ENCODE assay signal across 8 cellular contexts in the genomic region with DNA sequence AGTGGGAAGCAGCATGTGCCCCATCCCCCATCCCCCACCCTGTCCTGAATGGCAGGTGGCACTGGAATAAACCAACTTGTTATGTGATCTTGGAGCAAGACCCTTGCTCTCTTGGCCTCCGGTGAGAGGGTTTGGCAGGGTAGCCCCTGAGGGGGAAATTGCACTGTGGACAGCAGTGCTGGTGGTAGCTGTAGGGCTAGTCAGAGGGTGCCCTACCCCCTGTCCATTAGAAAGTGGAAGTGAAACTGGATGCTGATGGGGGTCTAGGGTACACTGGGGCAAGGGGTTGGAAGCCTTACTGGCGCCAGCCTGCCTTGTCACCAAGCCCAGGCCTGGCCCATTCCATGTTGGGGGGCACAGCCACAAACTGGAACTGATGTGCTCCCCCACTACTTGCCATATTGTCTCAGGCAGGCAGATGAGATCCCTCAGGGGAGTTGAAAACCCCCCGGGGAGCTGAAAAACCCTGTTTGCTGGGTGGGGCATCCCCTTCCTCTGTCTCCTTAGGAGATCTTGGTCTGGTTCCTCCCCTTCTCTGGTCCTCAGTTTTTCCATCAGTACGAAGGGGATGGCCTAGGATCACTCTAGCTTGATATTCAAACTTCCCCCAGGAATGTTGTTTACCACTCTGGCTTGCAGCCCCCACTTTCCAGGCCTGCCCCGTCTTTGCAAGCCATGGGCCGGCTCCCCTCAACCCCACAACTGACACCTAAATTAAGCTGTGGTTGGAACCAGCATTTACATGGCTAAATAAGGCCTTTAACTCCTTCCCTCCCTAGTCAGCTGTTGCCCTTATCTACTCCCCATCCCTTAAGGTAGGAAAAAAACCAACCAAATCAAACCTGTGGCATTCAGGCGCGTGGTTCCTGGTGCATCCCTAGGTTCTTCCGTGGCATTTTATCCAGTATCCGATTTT. TPM values are rescaled to one million over a fixed set of nuclear protein-coding genes. Genes with fewer than 3 reads are reported as not detected.
DNase-seq lines count a peak whose midpoint lies in the region; ATAC-seq and TF ChIP-seq lines count a peak whose summit lies in the region.

No MANE protein-coding gene starts in this region.

- no peaks in the 10 kb centered on the region for H3K9me3 Mint-ChIP-seq in stimulated activated naive CD8-positive, alpha-beta T cell treated with anti-CD3 and anti-CD28 coated beads, Interleukin-15, amount 100 ng/mL, for 72 hours
- no peaks in the 10 kb centered on the region for H3K9me3 Mint-ChIP-seq in activated naive CD4-positive, alpha-beta T cell treated with anti-CD3 and anti-CD28 coated beads, Interleukin-2, amount 10 ng/mL, durations not matched to agents 7 days and 5 days

- peak overlapping the region; percentile 40 to 87 (median 64) for H3K4me3 ChIP-seq in esophagus squamous epithelium

- 25 to 79% methylated on average over 4 to 8 of the region's 10 CpGs for WGBS in esophagus squamous epithelium, 2 donors

- ATAC-seq in GM19395 (IDR thresholded peaks at IDR 0.05; ENCODE audit: unreplicated experiment) (peak; percentile 47), HG03342 (IDR thresholded peaks at IDR 0.05; ENCODE audit: unreplicated experiment) (peak; percentile 49)
- ATAC-seq in stimulated activated naive CD8-positive, alpha-beta T cell treated with anti-CD3 and anti-CD28 coated beads, Interleukin-15, amount 100 ng/mL, for 72 hours = no peak

- no peaks in the 10 kb centered on the region for H3K36me3 ChIP-seq in esophagus squamous epithelium

- CTCF ChIA-PET in activated naive CD4-positive, alpha-beta T cell treated with anti-CD3 and anti-CD28 coated beads, Interleukin-2, amount 10 ng/mL, durations not matched to agents 7 days and 5 days (lab: Charles Lee) = interaction anchor here (1.3 kb wide), 1 partner anchor 18 kb away, joined by 3 read pairs; no protein-coding TSS in a partner anchor

- DNase-seq in esophagus squamous epithelium (lab: John Stamatoyannopoulos, UW) (no peak), activated gamma-delta T cell (lab: John Stamatoyannopoulos, UW) (no peak), NCI-H128 (lab: John Stamatoyannopoulos, UW; ENCODE audit: unreplicated experiment) (no peak)
- DNase-seq in stimulated activated naive CD8-positive, alpha-beta T cell treated with anti-CD3 and anti-CD28 coated beads, Interleukin-15, amount 100 ng/mL, for 72 hours = no peak
- DNase-seq in activated naive CD4-positive, alpha-beta T cell treated with anti-CD3 and anti-CD28 coated beads, Interleukin-2, amount 10 ng/mL, durations not matched to agents 7 days and 5 days = no peak
- DNase-seq in activated CD4-positive, alpha-beta T cell treated with anti-CD3 and anti-CD28 coated beads, Interleukin-2, amount 50 U/mL, for 4 hours = no peak

- peaks cover 34% of the 10 kb centered on the region for H3K27me3 Mint-ChIP-seq in stimulated activated naive CD8-positive, alpha-beta T cell treated with anti-CD3 and anti-CD28 coated beads, Interleukin-15, amount 100 ng/mL, for 72 hours
- peaks cover 61% of the 10 kb centered on the region for H3K27me3 Mint-ChIP-seq in activated naive CD4-positive, alpha-beta T cell treated with anti-CD3 and anti-CD28 coated beads, Interleukin-2, amount 10 ng/mL, durations not matched to agents 7 days and 5 days

- H3K4me1 Mint-ChIP-seq in stimulated activated naive CD8-positive, alpha-beta T cell treated with anti-CD3 and anti-CD28 coated beads, Interleukin-15, amount 100 ng/mL, for 72 hours = peaks cover 19% of the 10 kb centered on the region
- H3K4me1 Mint-ChIP-seq in activated naive CD4-positive, alpha-beta T cell treated with anti-CD3 and anti-CD28 coated beads, Interleukin-2, amount 10 ng/mL, durations not matched to agents 7 days and 5 days = peaks cover 10% of the 10 kb centered on the region

- no peaks in the 10 kb centered on the region for H3K9me3 ChIP-seq in esophagus squamous epithelium

- H3K36me3 Mint-ChIP-seq in activated naive CD4-positive, alpha-beta T cell treated with anti-CD3 and anti-CD28 coated beads, Interleukin-2, amount 10 ng/mL, durations not matched to agents 7 days and 5 days = no peaks in the 10 kb centered on the region

- H3K27me3 ChIP-seq in esophagus squamous epithelium = peaks cover 0 to 7% (median 0%) of the 10 kb centered on the region in 4 donors

- H3K27ac Mint-ChIP-seq in stimulated activated naive CD8-positive, alpha-beta T cell treated with anti-CD3 and anti-CD28 coated beads, Interleukin-15, amount 100 ng/mL, for 72 hours = no peak overlapping the region
- H3K27ac Mint-ChIP-seq in activated naive CD4-positive, alpha-beta T cell treated with anti-CD3 and anti-CD28 coated beads, Interleukin-2, amount 10 ng/mL, durations not matched to agents 7 days and 5 days = no peak overlapping the region

- H3K4me1 ChIP-seq in esophagus squamous epithelium = peaks cover 11 to 83% (median 62%) of the 10 kb centered on the region in 3 donors

- H3K27ac ChIP-seq in esophagus squamous epithelium = peak overlapping the region; percentile 76 to 96 (median 85)

- intact Hi-C loops in esophagus squamous epithelium (cut with DNase I) = no loop called here

- H3K4me3 Mint-ChIP-seq in stimulated activated naive CD8-positive, alpha-beta T cell treated with anti-CD3 and anti-CD28 coated beads, Interleukin-15, amount 100 ng/mL, for 72 hours = peak overlapping the region; percentile 9 to 11
- no peak overlapping the region for H3K4me3 Mint-ChIP-seq in activated naive CD4-positive, alpha-beta T cell treated with anti-CD3 and anti-CD28 coated beads, Interleukin-2, amount 10 ng/mL, durations not matched to agents 7 days and 5 days

- TF ChIP-seq CTCF in esophagus squamous epithelium (IDR thresholded peaks at IDR 0.05) = no peak

- no peak for TF ChIP-seq POLR2A in esophagus squamous epithelium (IDR thresholded peaks at IDR 0.05)

RNA-seq across cellular contexts. Expression of gene SYNPO, which starts 14.4 kb away (rescaled TPM):
- total RNA-seq in esophagus squamous epithelium = 1 to 10 TPM; 2.5 to 8.8 (median 5.6) TPM

RNA-seq across cellular contexts. Expression of gene MYOZ3, which starts 35.0 kb away (rescaled TPM):
- total RNA-seq in esophagus squamous epithelium = under 1 TPM in 1 of 4 donors, not detected in 3; under 0.01 TPM
